ENCODE assay signal across 17 cellular contexts in the genomic region with DNA sequence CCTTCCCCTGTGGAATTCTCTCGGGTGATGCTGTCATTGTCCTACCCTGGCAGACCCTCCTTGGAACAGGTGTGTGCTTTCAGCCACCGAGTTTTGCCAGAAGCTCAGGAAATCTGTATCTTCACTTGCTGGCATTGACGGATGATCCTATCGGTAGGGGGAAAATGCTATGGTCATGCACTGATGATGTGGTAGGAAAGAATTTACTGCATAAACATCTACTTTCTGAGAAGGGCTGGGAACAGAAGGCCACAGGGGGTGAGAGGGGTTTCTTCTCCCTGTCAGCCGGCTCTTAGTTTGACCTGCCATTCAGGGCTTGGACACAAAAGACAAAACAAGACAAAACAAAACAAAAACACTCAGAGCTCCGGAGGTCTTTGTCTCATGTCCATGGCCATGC. TPM values are rescaled to one million over a fixed set of nuclear protein-coding genes. Genes with fewer than 3 reads are reported as not detected.
DNase-seq lines count a peak whose midpoint lies in the region; ATAC-seq and TF ChIP-seq lines count a peak whose summit lies in the region.
"Had no signal": no experiment of that assay in that cellular context is flagged by ENCODE, and none has a peak within 500 bp of the region (broad histone marks: within the 10 kb centered on the region; RNA-seq: fewer than 3 reads in every experiment).

No MANE protein-coding gene starts in this region.

- no peak overlapping the region for H3K23ac ChIP-seq in mesendoderm (ENCODE audit: low read length)

- H3K4me1 ChIP-seq in mesendoderm (ENCODE audit: control insufficient read depth, low read depth, low read length): no peaks in the 10 kb centered on the region
- no peaks in the 10 kb centered on the region for H3K4me1 ChIP-seq in breast epithelium
- H3K4me1 ChIP-seq: body of pancreas, stomach had no signal

- H2BK5ac ChIP-seq in mesendoderm (ENCODE audit: low read length): no peak overlapping the region

- no peak overlapping the region for H3K4ac ChIP-seq in mesendoderm (ENCODE audit: low read depth, low read length)

- no peak overlapping the region for H2BK15ac ChIP-seq in mesendoderm (replicated peaks; ENCODE audit: low read depth)

- H3K4me3 ChIP-seq in AG04450 (ENCODE audit: low read depth, low read length) (no peak overlapping the region), choroid plexus epithelial cell (ENCODE audit: low read depth, low read length) (no peak overlapping the region), mesendoderm (ENCODE audit: low read length) (no peak overlapping the region), breast epithelium (no peak overlapping the region)
- H3K4me3 ChIP-seq: body of pancreas, stomach, transverse colon had no signal

- intact Hi-C loops in breast epithelium (cut with DNase I; ENCODE audit: low total_unique reads): no loop called here

- CTCF ChIA-PET in AG04450 (lab: Charles Lee): interaction anchor here (0.9 kb wide), 1 partner anchor 22 kb away, joined by 3 read pairs; no protein-coding TSS in a partner anchor

- H3K18ac ChIP-seq in mesendoderm (ENCODE audit: low read length): no peak overlapping the region

- ATAC-seq in HG03457 (IDR thresholded peaks at IDR 0.05; ENCODE audit: unreplicated experiment) (no peak), esophagus mucosa (no peak)
- ATAC-seq: activated naive CD4-positive, alpha-beta T cell treated with anti-CD3 and anti-CD28 coated beads, Interleukin-2, amount 50 U/mL, for 72 hours; body of pancreas; left lobe of liver; PC-3 had no signal

- H3K9ac ChIP-seq in mesendoderm (ENCODE audit: low read length): no peak overlapping the region

- H3K56ac ChIP-seq in mesendoderm (ENCODE audit: low read length): no peak overlapping the region

- no peak overlapping the region for H4K8ac ChIP-seq in mesendoderm (ENCODE audit: low read depth, low read length)

- DNase-seq in AG04450 (ENCODE audit: low read depth, low spot score) (peak; percentile 13), M059J (ENCODE audit: low read depth) (peak; percentile 71), choroid plexus epithelial cell (ENCODE audit: low read depth) (peak; percentile 85), mesendoderm (peak; percentile 40), NCI-H748 treated with DMSO at 0.1 percent for 48 hours (lab: John Stamatoyannopoulos, UW) (no peak), breast epithelium (ENCODE audit: low spot score in 2 of 2) (no peak)
- DNase-seq: 8988T; activated CD4-positive, alpha-beta T cell treated with anti-CD3 and anti-CD28 coated beads for 4 hours; body of pancreas; NCI-H1694; PC-3; stomach; transverse colon had no signal

- H3K27me3 ChIP-seq in AG04450 (ENCODE audit: control insufficient read depth, insufficient read depth, low read length): no peaks in the 10 kb centered on the region
- no peaks in the 10 kb centered on the region for H3K27me3 ChIP-seq in mesendoderm (ENCODE audit: insufficient read depth, low read length, poor library complexity)
- no peaks in the 10 kb centered on the region for H3K27me3 ChIP-seq in breast epithelium
- H3K27me3 ChIP-seq: body of pancreas, transverse colon had no signal

- H3K79me2 ChIP-seq in mesendoderm (ENCODE audit: control insufficient read depth, insufficient read depth, low read length): no peaks in the 10 kb centered on the region

- H3K9me3 ChIP-seq in AG04450 (ENCODE audit: control insufficient read depth, insufficient read depth, low read length) (no peaks in the 10 kb centered on the region), breast epithelium (no peaks in the 10 kb centered on the region)
- H3K9me3 ChIP-seq: body of pancreas, stomach, transverse colon had no signal

- no peaks in the 10 kb centered on the region for H3K79me1 ChIP-seq in mesendoderm (ENCODE audit: low read length)

- no peak overlapping the region for H3K4me2 ChIP-seq in mesendoderm (ENCODE audit: low read length)

- no peak for TF ChIP-seq POLR2A in breast epithelium (IDR thresholded peaks at IDR 0.05)

- H2BK120ac ChIP-seq in mesendoderm (ENCODE audit: low read depth, low read length): no peak overlapping the region

- no peaks in the 10 kb centered on the region for H3K36me3 ChIP-seq in mesendoderm (ENCODE audit: control insufficient read depth, insufficient read depth, low read length)
- no peaks in the 10 kb centered on the region for H3K36me3 ChIP-seq in breast epithelium
- H3K36me3 ChIP-seq: stomach, transverse colon had no signal

- no peak overlapping the region for H2AK5ac ChIP-seq in mesendoderm (ENCODE audit: low read length)

- POLR2A ChIA-PET in AG04450 (lab: Yijun Ruan, JAX): no interaction called here

- TF ChIP-seq CTCF in AG04450 (IDR thresholded peaks at IDR 0.05; ENCODE audit: low read depth, low read length): no peak
- no peak for TF ChIP-seq CTCF in choroid plexus epithelial cell (conservative IDR thresholded peaks at IDR 0.05; ENCODE audit: low read depth, low read length)
- TF ChIP-seq CTCF in breast epithelium (IDR thresholded peaks at IDR 0.05): no peak

- no CpG with 5 or more reads among the region's 6 CpGs for WGBS in mesendoderm (ENCODE audit: extremely low coverage, insufficient coverage, low lambda C conversion rate)

- H4K5ac ChIP-seq in mesendoderm (ENCODE audit: low read length): no peak overlapping the region

- H3K27ac ChIP-seq in AG04450 (ENCODE audit: low read depth, low read length) (no peak overlapping the region), mesendoderm (ENCODE audit: low read depth, low read length) (no peak overlapping the region), breast epithelium (no peak overlapping the region)
- H3K27ac ChIP-seq: body of pancreas, stomach, transverse colon had no signal

RNA-seq across cellular contexts. Expression of gene CARD11, which starts 43.6 kb away (rescaled TPM):
- polyA plus RNA-seq in AG04450 (2011; rRNA removed): 1.2 TPM in 2 replicates
- polyA minus RNA-seq in AG04450 (2011; rRNA and poly(A)+ RNA removed): 2.8 and 5.1 TPM in 2 replicates
- total RNA-seq in M059J (2014; rRNA removed; shearing (Covaris generic)): 2.2 and 5.2 TPM in 2 replicates
- 22.1 TPM for polyA plus RNA-seq in mesendoderm (2013, experiment 1 of 2)
- polyA plus RNA-seq in mesendoderm (2013, experiment 2 of 2): 23.6 TPM
- total RNA-seq in esophagus mucosa (0.80 TPM), breast epithelium (1 to 10 TPM in 2 of 3 donors, under 1 TPM in 1; 0.80 to 2.9 (median 2.0) TPM)
- total RNA-seq: PC-3 had no signal

Comparison
In these comparisons a context has a peak if more than half of its experiments do, and no peak if none do; other contexts are left out.
1. DNase-seq: peak in AG04450 (single experiment), M059J (single experiment), choroid plexus epithelial cell (single experiment) and mesendoderm (single experiment); none in NCI-H748 treated with DMSO at 0.1 percent for 48 hours (single experiment) and breast epithelium (0 of 2).